ENCODE assay signal across 8 cellular contexts in the genomic region with DNA sequence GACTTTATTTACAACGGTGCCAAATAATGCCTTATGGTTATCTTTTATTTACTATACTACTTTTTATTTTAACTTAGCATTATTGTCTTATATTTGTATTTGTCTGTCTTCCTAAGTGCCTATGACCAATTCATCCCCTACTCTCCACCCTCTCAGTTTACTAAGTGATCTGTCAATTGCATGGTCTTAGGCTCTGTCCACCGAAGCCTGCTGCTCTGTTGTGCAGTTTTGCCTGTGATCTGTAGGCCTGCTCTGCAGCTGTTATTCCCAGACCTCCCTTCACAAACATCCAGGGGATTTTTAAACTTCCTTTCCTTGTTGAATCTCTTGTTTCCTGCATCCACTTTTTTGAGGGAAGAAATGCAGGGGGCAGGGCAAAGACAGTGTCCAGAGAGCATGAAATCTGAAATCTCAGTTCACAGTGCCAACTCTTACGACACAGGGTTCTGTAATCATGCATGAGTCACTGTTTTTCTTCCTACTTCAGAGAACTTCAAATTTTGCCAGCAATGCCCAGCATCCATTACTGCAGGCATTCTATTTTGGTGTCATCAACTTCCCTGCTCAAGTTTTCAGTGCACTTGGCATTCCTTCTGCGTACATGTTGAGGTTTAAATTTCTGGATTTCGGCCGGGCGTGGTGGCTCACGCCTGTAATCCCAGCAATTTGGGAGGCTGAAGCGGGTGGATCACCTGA. TPM values are rescaled to one million over a fixed set of nuclear protein-coding genes. Genes with fewer than 3 reads are reported as not detected.
DNase-seq lines count a peak whose midpoint lies in the region; ATAC-seq and TF ChIP-seq lines count a peak whose summit lies in the region.

No MANE protein-coding gene starts in this region.

- H3K9me3 Mint-ChIP-seq in activated CD4-positive, alpha-beta T cell treated with anti-CD3 and anti-CD28 coated beads, Interleukin-2, amount 10 ng/mL, durations not matched to agents 24 days and 14 days = no peaks in the 10 kb centered on the region

- no peak overlapping the region for H3K4me3 ChIP-seq in astrocyte of the spinal cord (ENCODE audit: low read depth, low read length)
- no peak overlapping the region for H3K4me3 ChIP-seq in upper lobe of left lung

- no peaks in the 10 kb centered on the region for H3K27me3 ChIP-seq in upper lobe of left lung

- no peak overlapping the region for H3K4me3 Mint-ChIP-seq in activated CD4-positive, alpha-beta T cell treated with anti-CD3 and anti-CD28 coated beads, Interleukin-2, amount 10 ng/mL, durations not matched to agents 24 days and 14 days

- intact Hi-C loops in activated CD4-positive, alpha-beta T cell treated with anti-CD3 and anti-CD28 coated beads, Interleukin-2, amount 10 ng/mL, durations not matched to agents 24 days and 14 days (cut with micrococcal nuclease) = no loop called here

- DNase-seq in activated CD4-positive, alpha-beta T cell treated with anti-CD3 and anti-CD28 coated beads, Interleukin-2, amount 10 ng/mL, durations not matched to agents 24 days and 14 days = no peak
- DNase-seq in activated CD4-positive, alpha-beta T cell treated with anti-CD3 and anti-CD28 coated beads for 48 hours = no peak
- DNase-seq in astrocyte of the spinal cord (ENCODE audit: low read depth, low spot score) (peak; percentile 90), left kidney (ENCODE audit: low read depth, low spot score) (peak; percentile 8), upper lobe of left lung (peak in 1 of 2 donors; percentile 82), epidermal melanocyte (ENCODE audit: insufficient read length, low spot score) (no peak)
- DNase-seq in stimulated activated CD4-positive, alpha-beta T cell treated with anti-CD3 and anti-CD28 coated beads, Interleukin-4, amount 100 ng/mL, for 4 hours = no peak

- peak in 2 of 4 donors; percentile 37 to 93 for TF ChIP-seq EP300 in upper lobe of left lung (IDR thresholded peaks at IDR 0.05)

- peaks cover 55 to 72% (median 61%) of the 10 kb centered on the region in 4 donors for H3K4me1 ChIP-seq in upper lobe of left lung

- H3K9me3 ChIP-seq in upper lobe of left lung = no peaks in the 10 kb centered on the region

- in situ Hi-C loops in astrocyte of the spinal cord (cut with HindIII; ENCODE audit: low sequenced_read_pairs) = no loop called here

- H3K36me3 Mint-ChIP-seq in activated CD4-positive, alpha-beta T cell treated with anti-CD3 and anti-CD28 coated beads, Interleukin-2, amount 10 ng/mL, durations not matched to agents 24 days and 14 days (ENCODE audit: low read depth) = peaks cover 53% of the 10 kb centered on the region

- H3K27me3 Mint-ChIP-seq in activated CD4-positive, alpha-beta T cell treated with anti-CD3 and anti-CD28 coated beads, Interleukin-2, amount 10 ng/mL, durations not matched to agents 24 days and 14 days = no peaks in the 10 kb centered on the region

- peaks cover 38% of the 10 kb centered on the region for H3K4me1 Mint-ChIP-seq in activated CD4-positive, alpha-beta T cell treated with anti-CD3 and anti-CD28 coated beads, Interleukin-2, amount 10 ng/mL, durations not matched to agents 24 days and 14 days

- WGBS in upper lobe of left lung, 2 donors = 32 to 45% methylated on average over 9 of the region's 9 CpGs

- TF ChIP-seq POLR2A in upper lobe of left lung (IDR thresholded peaks at IDR 0.05) = no peak

- TF ChIP-seq CTCF in astrocyte of the spinal cord (IDR thresholded peaks at IDR 0.05; ENCODE audit: low read depth, low read length) = no peak
- no peak for TF ChIP-seq CTCF in upper lobe of left lung (IDR thresholded peaks at IDR 0.05)

- peak overlapping the region; percentile 6 for H3K27ac Mint-ChIP-seq in activated CD4-positive, alpha-beta T cell treated with anti-CD3 and anti-CD28 coated beads, Interleukin-2, amount 10 ng/mL, durations not matched to agents 24 days and 14 days

- peaks cover 0 to 12% (median 5%) of the 10 kb centered on the region in 4 donors for H3K36me3 ChIP-seq in upper lobe of left lung

- ATAC-seq in upper lobe of left lung (ENCODE audit: low FRiP score in 2 of 2) (peak; percentile 84 to 95), GM21723 (IDR thresholded peaks at IDR 0.05; ENCODE audit: unreplicated experiment) (no peak)

- peak overlapping the region; percentile 74 to 86 (median 78) for H3K27ac ChIP-seq in upper lobe of left lung

RNA-seq across cellular contexts. Expression of a gene that starts 11.4 kb away (rescaled TPM):
- 6.9 and 8.9 TPM in 2 replicates for total RNA-seq in activated CD4-positive, alpha-beta T cell treated with anti-CD3 and anti-CD28 coated beads, Interleukin-2, amount 10 ng/mL, durations not matched to agents 24 days and 14 days
- total RNA-seq in upper lobe of left lung = 10 to 100 TPM; 26.7 to 48.5 (median 43.2) TPM

Comparison
In these comparisons a context has a peak if more than half of its experiments do, and no peak if none do; other contexts are left out.
1. DNase-seq: peak in astrocyte of the spinal cord (single experiment) and left kidney (single experiment); none in activated CD4-positive, alpha-beta T cell treated with anti-CD3 and anti-CD28 coated beads, Interleukin-2, amount 10 ng/mL, durations not matched to agents 24 days and 14 days (single experiment), activated CD4-positive, alpha-beta T cell treated with anti-CD3 and anti-CD28 coated beads for 48 hours (single experiment), epidermal melanocyte (single experiment) and stimulated activated CD4-positive, alpha-beta T cell treated with anti-CD3 and anti-CD28 coated beads, Interleukin-4, amount 100 ng/mL, for 4 hours (0 of 2).